ENCODE assay signal across 9 cellular contexts in the genomic region with DNA sequence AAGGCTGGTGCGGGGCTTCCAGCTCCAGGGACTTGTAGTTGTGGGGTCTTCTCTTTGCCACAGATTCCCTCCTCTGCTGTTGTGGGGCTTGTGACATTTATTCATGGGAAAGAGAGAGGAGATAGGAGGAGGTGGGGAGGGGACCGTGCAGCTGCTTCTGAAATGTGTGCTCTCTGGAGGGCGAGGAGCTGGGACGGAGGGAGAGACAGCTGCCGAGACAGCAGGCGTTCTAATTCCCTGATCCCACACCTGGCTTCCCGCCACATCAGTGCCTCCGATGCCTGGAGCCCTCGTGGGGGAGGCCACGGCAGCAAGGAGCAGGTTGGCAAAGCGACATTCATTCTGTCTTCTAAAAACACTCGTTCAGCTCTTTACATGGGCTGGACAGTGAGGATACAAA.
DNase-seq lines count a peak whose midpoint lies in the region; ATAC-seq, FAIRE-seq and TF ChIP-seq lines count a peak whose summit lies in the region.
"Had no signal": no experiment of that assay in that cellular context is flagged by ENCODE, and none has a peak within 500 bp of the region (broad histone marks: within the 10 kb centered on the region; RNA-seq: fewer than 3 reads in every experiment).

No MANE protein-coding gene starts in this region.

- H3K4me3 ChIP-seq in endothelial cell of umbilical vein (replicated peaks in 1 of 3; ENCODE audit: insufficient read depth in 1 of 3, low read depth in 1 of 3, low read length in 3 of 3) (no peak overlapping the region), neuron (ENCODE audit: low read length) (peak overlapping the region; percentile 11)

- FAIRE-seq in endothelial cell of umbilical vein (lab: Jason Lieb, UNC), result no peak

- no peak for TF ChIP-seq POLR2A in endothelial cell of umbilical vein (IDR thresholded peaks at IDR 0.05; ENCODE audit: low read depth, low read length)

- BruUV-seq in endothelial cell of umbilical vein (replicated peaks; lab: Mats Ljungman, UMichigan), result no TSS peak

- H3K9ac ChIP-seq in endothelial cell of umbilical vein (replicated peaks; ENCODE audit: extremely low read depth, insufficient read depth, low read length), result no peak overlapping the region

- POLR2A ChIA-PET in endothelial cell of umbilical vein (lab: Charles Lee), result no interaction called here

- dilution Hi-C loops in endothelial cell of umbilical vein (cut with MboI; ENCODE audit: extremely low pct_ligation_motif_present, low sequenced_read_pairs), result no loop called here

- intact Hi-C loops in endothelial cell of umbilical vein (cut with micrococcal nuclease), result no loop called here

- H3K4me1 ChIP-seq in endothelial cell of umbilical vein (ENCODE audit: control insufficient read depth, extremely low read depth, insufficient read depth, low read length), result no peaks in the 10 kb centered on the region
- H3K4me1 ChIP-seq in neuron (ENCODE audit: insufficient read depth, low read length), result peaks cover 6% of the 10 kb centered on the region

- no peaks in the 10 kb centered on the region for H3K9me3 ChIP-seq in endothelial cell of umbilical vein (replicated peaks; ENCODE audit: control insufficient read depth, insufficient read depth, low read length)
- peaks cover 3% of the 10 kb centered on the region for H3K9me3 ChIP-seq in neuron (ENCODE audit: low read length)
- H3K9me3 ChIP-seq: body of pancreas had no signal

- no peaks in the 10 kb centered on the region for H4K20me1 ChIP-seq in endothelial cell of umbilical vein (replicated peaks; ENCODE audit: control insufficient read depth, extremely low read depth, insufficient read depth, low read length)

- H3K4me2 ChIP-seq in endothelial cell of umbilical vein (ENCODE audit: insufficient read depth, low read length), result no peak overlapping the region

- CTCF ChIA-PET in endothelial cell of umbilical vein (lab: Charles Lee), result interaction anchor here (1.3 to 1.4 kb wide), 2 partner anchors 22 to 28 kb away, joined by 3 to 4 read pairs; no protein-coding TSS in a partner anchor

- no peaks in the 10 kb centered on the region for H3K79me2 ChIP-seq in endothelial cell of umbilical vein (ENCODE audit: control insufficient read depth, insufficient read depth, low read length)

- H3K36me3 ChIP-seq in endothelial cell of umbilical vein (ENCODE audit: control insufficient read depth in 2 of 2, extremely low read depth in 1 of 2, insufficient read depth in 2 of 2, low read length in 2 of 2) (no peaks in the 10 kb centered on the region), neuron (ENCODE audit: insufficient read depth, low read length) (no peaks in the 10 kb centered on the region)

- ATAC-seq in HG03457 (IDR thresholded peaks at IDR 0.05; ENCODE audit: unreplicated experiment), result no peak
- no peak for ATAC-seq in HG02571 (IDR thresholded peaks at IDR 0.05; ENCODE audit: unreplicated experiment)

- H3K27me3 ChIP-seq in endothelial cell of umbilical vein (ENCODE audit: control insufficient read depth in 2 of 2, insufficient read depth in 2 of 2, low read length in 2 of 2) (peaks cover 20 to 34% of the 10 kb centered on the region in 2 experiments), neuron (ENCODE audit: insufficient read depth, low read length) (peaks cover 40% of the 10 kb centered on the region)
- H3K27me3 ChIP-seq: body of pancreas had no signal

- no peaks in the 10 kb centered on the region for H3K9me1 ChIP-seq in endothelial cell of umbilical vein (replicated peaks; ENCODE audit: control insufficient read depth, extremely low read depth, insufficient read depth, low read length)

- no peak for TF ChIP-seq CTCF in endothelial cell of umbilical vein (IDR thresholded peaks at IDR 0.05; ENCODE audit: extremely low read depth in 1 of 2, insufficient read depth in 1 of 2, low read depth in 1 of 2, low read length in 2 of 2)

- H2AFZ ChIP-seq in endothelial cell of umbilical vein (ENCODE audit: low read depth, low read length), result no peak overlapping the region
- H2AFZ ChIP-seq in neuron (ENCODE audit: low read depth, low read length), result peak overlapping the region; percentile 66

- peak; percentile 96 for DNase-seq in COLO668 (lab: John Stamatoyannopoulos, UW; ENCODE audit: unreplicated experiment)
- peak; percentile 29 for DNase-seq in NCI-H345 treated with DMSO at 0.1 percent for 48 hours (lab: John Stamatoyannopoulos, UW; ENCODE audit: unreplicated experiment)
- DNase-seq in endothelial cell of umbilical vein (ENCODE audit: low read depth, low spot score), result no peak
- DNase-seq in DMS114 treated with DMSO at 0.1 percent for 48 hours (lab: John Stamatoyannopoulos, UW; ENCODE audit: unreplicated experiment), result no peak
- DNase-seq in activated T-cell treated with anti-CD3 and anti-CD28 coated beads for 4 hours, result no peak

- no peak overlapping the region for H3K27ac ChIP-seq in endothelial cell of umbilical vein (ENCODE audit: insufficient read depth, low read depth, low read length)

TF ChIP-seq in endothelial cell of umbilical vein, 7 proteins besides CTCF, POLR2A, EP300 and RAD21:
- TF ChIP-seq EZH2 (IDR thresholded peaks at IDR 0.05; ENCODE audit: borderline replicate concordance, low read depth, low read length, severe bottlenecking) (peak; percentile 45), MYC (IDR thresholded peaks at IDR 0.05; ENCODE audit: low read depth, low read length) (no peak), GATA2 (IDR thresholded peaks at IDR 0.05; ENCODE audit: insufficient read depth, insufficient read length, low read depth, low read length) (no peak), JUN (IDR thresholded peaks at IDR 0.05; ENCODE audit: borderline replicate concordance, insufficient read depth, insufficient read length, low read depth) (no peak), FOS (IDR thresholded peaks at IDR 0.05; ENCODE audit: borderline replicate concordance, insufficient read depth, low read length) (no peak)

Comparison
In these comparisons a context has a peak if more than half of its experiments do, and no peak if none do; other contexts are left out.
1. DNase-seq: peak in COLO668 (single experiment) and NCI-H345 treated with DMSO at 0.1 percent for 48 hours (single experiment); none in endothelial cell of umbilical vein (single experiment), DMS114 treated with DMSO at 0.1 percent for 48 hours (single experiment) and activated T-cell treated with anti-CD3 and anti-CD28 coated beads for 4 hours (single experiment).